ENCODE assay signal across 11 cellular contexts in genomic region chr18:51039138-51040112, GRCh38. TPM values are rescaled to one million over a fixed set of nuclear protein-coding genes. Genes with fewer than 3 reads are reported as not detected.
DNase-seq lines count a peak whose midpoint lies in the region; ATAC-seq lines count a peak whose summit lies in the region.
"Had no signal": no experiment of that assay in that cellular context is flagged by ENCODE, and none has a peak within 500 bp of the region (broad histone marks: within the 10 kb centered on the region; RNA-seq: fewer than 3 reads in every experiment).

No MANE protein-coding gene starts in this region.

- no peak overlapping the region for H3K27ac Mint-ChIP-seq in activated CD4-positive, alpha-beta T cell treated with anti-CD3 and anti-CD28 coated beads, Interleukin-2, amount 10 ng/mL, durations not matched to agents 24 days and 14 days
- no peak overlapping the region for H3K27ac Mint-ChIP-seq in stimulated activated naive B cell treated with anti-CD40 and anti-IgM and Interleukin-4, amounts not matched to agents 10 μg/mL and 1 μg/mL and 100 μg/mL, for 72 hours
- H3K27ac Mint-ChIP-seq: activated T-helper 2 cell treated with anti-CD3 and anti-CD28 coated beads, Interferon-gamma antibody, Interleukin-2, Interleukin-4, amounts not matched to agents 10 μg/mL and 5 μg/mL and 100 μg/mL, durations not matched to agents 14 hours and 24 hours and 36 hours had no signal

- peaks cover 21% of the 10 kb centered on the region for H3K36me3 Mint-ChIP-seq in activated CD4-positive, alpha-beta T cell treated with anti-CD3 and anti-CD28 coated beads, Interleukin-2, amount 10 ng/mL, durations not matched to agents 24 days and 14 days (ENCODE audit: low read depth)
- peaks cover 7 to 17% of the 10 kb centered on the region in 2 donors for H3K36me3 Mint-ChIP-seq in stimulated activated naive B cell treated with anti-CD40 and anti-IgM and Interleukin-4, amounts not matched to agents 10 μg/mL and 1 μg/mL and 100 μg/mL, for 72 hours

- DNase-seq in activated CD4-positive, alpha-beta T cell treated with anti-CD3 and anti-CD28 coated beads, Interleukin-2, amount 10 ng/mL, durations not matched to agents 24 days and 14 days, result peak; percentile 40
- DNase-seq in activated CD4-positive, alpha-beta T cell treated with anti-CD3 and anti-CD28 coated beads for 1 hour, result no peak
- DNase-seq in dermis blood vessel endothelial cell (peak; percentile 21), cardiac septum (ENCODE audit: low spot score) (no peak), NAMALWA (ENCODE audit: low spot score) (no peak)
- no peak for DNase-seq in stimulated activated naive B cell treated with anti-CD40 and anti-IgM and Interleukin-4, amounts not matched to agents 10 μg/mL and 1 μg/mL and 100 μg/mL, for 72 hours
- DNase-seq: foreskin melanocyte, SJCRH30 had no signal

- H3K27me3 Mint-ChIP-seq in activated CD4-positive, alpha-beta T cell treated with anti-CD3 and anti-CD28 coated beads, Interleukin-2, amount 10 ng/mL, durations not matched to agents 24 days and 14 days, result no peaks in the 10 kb centered on the region
- no peaks in the 10 kb centered on the region for H3K27me3 Mint-ChIP-seq in stimulated activated naive B cell treated with anti-CD40 and anti-IgM and Interleukin-4, amounts not matched to agents 10 μg/mL and 1 μg/mL and 100 μg/mL, for 72 hours

- intact Hi-C loops in activated CD4-positive, alpha-beta T cell treated with anti-CD3 and anti-CD28 coated beads, Interleukin-2, amount 10 ng/mL, durations not matched to agents 24 days and 14 days (cut with micrococcal nuclease), result loop anchor here (10.0 kb wide), 1 partner anchor 755 kb away; the partner anchor contains the start of genes CXXC1 and MBD1
- intact Hi-C loops in cardiac septum (cut with DNase I), result no loop called here

- H3K4me3 Mint-ChIP-seq in activated CD4-positive, alpha-beta T cell treated with anti-CD3 and anti-CD28 coated beads, Interleukin-2, amount 10 ng/mL, durations not matched to agents 24 days and 14 days, result no peak overlapping the region
- no peak overlapping the region for H3K4me3 Mint-ChIP-seq in stimulated activated naive B cell treated with anti-CD40 and anti-IgM and Interleukin-4, amounts not matched to agents 10 μg/mL and 1 μg/mL and 100 μg/mL, for 72 hours

- peaks cover 49% of the 10 kb centered on the region for H3K4me1 Mint-ChIP-seq in activated CD4-positive, alpha-beta T cell treated with anti-CD3 and anti-CD28 coated beads, Interleukin-2, amount 10 ng/mL, durations not matched to agents 24 days and 14 days
- peaks cover 39 to 86% of the 10 kb centered on the region in 2 donors for H3K4me1 Mint-ChIP-seq in stimulated activated naive B cell treated with anti-CD40 and anti-IgM and Interleukin-4, amounts not matched to agents 10 μg/mL and 1 μg/mL and 100 μg/mL, for 72 hours

- peak; percentile 48 for ATAC-seq in HG03103 (IDR thresholded peaks at IDR 0.05; ENCODE audit: low read depth, unreplicated experiment)
- ATAC-seq in stimulated activated naive B cell treated with anti-CD40 and anti-IgM and Interleukin-4, amounts not matched to agents 10 μg/mL and 1 μg/mL and 100 μg/mL, for 72 hours (replicated peaks), result peak; percentile 77 to 94
- ATAC-seq in GM19035 (IDR thresholded peaks at IDR 0.05; ENCODE audit: unreplicated experiment), result no peak

- H3K9me3 Mint-ChIP-seq in activated CD4-positive, alpha-beta T cell treated with anti-CD3 and anti-CD28 coated beads, Interleukin-2, amount 10 ng/mL, durations not matched to agents 24 days and 14 days, result no peaks in the 10 kb centered on the region
- no peaks in the 10 kb centered on the region for H3K9me3 Mint-ChIP-seq in stimulated activated naive B cell treated with anti-CD40 and anti-IgM and Interleukin-4, amounts not matched to agents 10 μg/mL and 1 μg/mL and 100 μg/mL, for 72 hours
- H3K9me3 Mint-ChIP-seq: activated T-helper 2 cell treated with anti-CD3 and anti-CD28 coated beads, Interferon-gamma antibody, Interleukin-2, Interleukin-4, amounts not matched to agents 10 μg/mL and 5 μg/mL and 100 μg/mL, durations not matched to agents 14 hours and 24 hours and 36 hours had no signal

RNA-seq across cellular contexts. Expression of gene SMAD4, which starts 9.4 kb away (rescaled TPM):
- total RNA-seq in activated CD4-positive, alpha-beta T cell treated with anti-CD3 and anti-CD28 coated beads, Interleukin-2, amount 10 ng/mL, durations not matched to agents 24 days and 14 days, result 76.5 and 90.8 TPM in 2 replicates
- total RNA-seq in dermis blood vessel endothelial cell (96.6 and 100 TPM in 2 replicates), cardiac septum (88.7 TPM)

Comparison
In these comparisons a context has a peak if more than half of its experiments do, and no peak if none do; other contexts are left out.
1. DNase-seq: peak in activated CD4-positive, alpha-beta T cell treated with anti-CD3 and anti-CD28 coated beads, Interleukin-2, amount 10 ng/mL, durations not matched to agents 24 days and 14 days (single experiment) and dermis blood vessel endothelial cell (single experiment); none in activated CD4-positive, alpha-beta T cell treated with anti-CD3 and anti-CD28 coated beads for 1 hour (single experiment), stimulated activated naive B cell treated with anti-CD40 and anti-IgM and Interleukin-4, amounts not matched to agents 10 μg/mL and 1 μg/mL and 100 μg/mL, for 72 hours (single experiment), cardiac septum (single experiment) and NAMALWA (single experiment).